In the genomic region with DNA sequence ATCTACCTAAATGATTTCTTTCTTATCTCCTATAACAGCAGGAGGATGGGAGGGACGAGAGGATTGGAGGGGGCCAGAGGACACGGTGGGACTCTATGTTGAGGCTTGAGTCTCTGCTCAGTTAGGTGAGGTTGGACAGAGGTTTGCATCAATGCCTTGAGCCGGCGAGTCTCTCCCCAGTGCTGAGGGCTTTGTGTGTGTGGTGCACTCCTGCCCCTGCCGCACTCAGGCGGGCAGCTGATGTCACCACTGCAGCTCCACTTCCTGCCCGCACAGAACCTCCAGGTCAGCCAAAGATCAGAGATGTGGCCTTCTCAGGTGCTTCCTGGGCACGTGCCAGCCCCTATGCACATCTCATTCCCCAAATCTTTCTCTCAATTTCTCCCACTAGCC, we compare ENCODE assay signal across 12 cellular contexts. TPM values are rescaled to one million over a fixed set of nuclear protein-coding genes. Genes with fewer than 3 reads are reported as not detected.
DNase-seq lines count a peak whose midpoint lies in the region; ATAC-seq, FAIRE-seq and TF ChIP-seq lines count a peak whose summit lies in the region.
"Not testable (repeated sequence)": the region's sequence is repeated elsewhere in the genome, so short reads cannot be mapped to it uniquely, and the experiment has no call there.
"Had no signal": no experiment of that assay in that cellular context is flagged by ENCODE, and none has a peak within 500 bp of the region (broad histone marks: within the 10 kb centered on the region; RNA-seq: fewer than 3 reads in every experiment).

No MANE protein-coding gene starts in this region.

- TF ChIP-seq EP300 in neural cell (conservative IDR thresholded peaks at IDR 0.05; ENCODE audit: poor library complexity, severe bottlenecking) = not testable (repeated sequence)

- H3K9me3 ChIP-seq in mammary epithelial cell (replicated peaks; ENCODE audit: insufficient read depth, low read length); keratinocyte (ENCODE audit: control insufficient read depth, low read depth, low read length); upper lobe of right lung: not testable (repeated sequence)
- H3K9me3 ChIP-seq in neural cell (ENCODE audit: low read length) = peaks cover 16% of the 10 kb centered on the region

- not testable (repeated sequence) for H4K20me1 ChIP-seq in mammary epithelial cell (ENCODE audit: insufficient read depth, low read length); keratinocyte (ENCODE audit: control insufficient read depth, extremely low read depth, insufficient read depth, low read length); neural cell (ENCODE audit: insufficient read depth)

- H3K27me3 Mint-ChIP-seq in activated CD8-positive, alpha-beta memory T cell treated with anti-CD3 and anti-CD28 coated beads, Interleukin-2, amount 10 ng/mL, durations not matched to agents 7 days and 5 days = peaks cover 92% of the 10 kb centered on the region

- not testable (repeated sequence) for H3K36me3 ChIP-seq in mammary epithelial cell (ENCODE audit: insufficient read depth, low read length); keratinocyte (ENCODE audit: control insufficient read depth in 2 of 2, extremely low read depth in 1 of 2, insufficient read depth in 2 of 2, low read length in 2 of 2); neural cell (ENCODE audit: insufficient read depth, low read length); upper lobe of right lung

- H3K9me2 ChIP-seq in neural cell (ENCODE audit: insufficient read depth, low read length) = not testable (repeated sequence)

- H3K4me1 Mint-ChIP-seq in activated CD8-positive, alpha-beta memory T cell treated with anti-CD3 and anti-CD28 coated beads, Interleukin-2, amount 10 ng/mL, durations not matched to agents 7 days and 5 days = peaks cover 32% of the 10 kb centered on the region

- TF ChIP-seq POLR2A in Raji (IDR thresholded peaks at IDR 0.05; ENCODE audit: insufficient read depth, low read depth, low read length) = 0 out of 2 replicates have a peak, but pooled peaks have one; percentile 29

- H3K27ac Mint-ChIP-seq in activated CD8-positive, alpha-beta memory T cell treated with anti-CD3 and anti-CD28 coated beads, Interleukin-2, amount 10 ng/mL, durations not matched to agents 7 days and 5 days = peak overlapping the region; percentile 4

- TF ChIP-seq RAD21 in neural cell (conservative IDR thresholded peaks at IDR 0.05) = not testable (repeated sequence)

- peaks cover 57% of the 10 kb centered on the region for H3K27me3 ChIP-seq in mammary epithelial cell (ENCODE audit: insufficient read depth, low read length)
- H3K27me3 ChIP-seq in keratinocyte (ENCODE audit: control insufficient read depth, extremely low read depth, insufficient read depth, low read length) = peaks cover 76% of the 10 kb centered on the region
- peaks cover 82% of the 10 kb centered on the region for H3K27me3 ChIP-seq in neural cell (ENCODE audit: insufficient read depth, low read depth, low read length)
- H3K27me3 ChIP-seq in upper lobe of right lung = peaks cover 93% of the 10 kb centered on the region

- not testable (repeated sequence) for BruUV-seq in mammary epithelial cell (replicated peaks; lab: Mats Ljungman, UMichigan)

- dilution Hi-C loops in mammary epithelial cell (cut with HindIII; ENCODE audit: low sequenced_read_pairs); keratinocyte (cut with MboI; ENCODE audit: extremely low pct_ligation_motif_present, low sequenced_read_pairs): not testable (repeated sequence)

- not testable (repeated sequence) for TF ChIP-seq CTCF in mammary epithelial cell (conservative IDR thresholded peaks at IDR 0.05 in 1 of 2, IDR thresholded peaks at IDR 0.05 in 1 of 2; ENCODE audit: extremely low read depth in 1 of 2, insufficient read depth in 1 of 2, low read depth in 1 of 2, low read length in 2 of 2); keratinocyte (optimal IDR thresholded peaks at IDR 0.05 in 1 of 3, IDR thresholded peaks at IDR 0.05 in 1 of 3, conservative IDR thresholded peaks at IDR 0.05 in 1 of 3; ENCODE audit: extremely low read depth in 1 of 3, insufficient read depth in 2 of 3, low read length in 3 of 3); neural cell (IDR thresholded peaks at IDR 0.05; ENCODE audit: poor library complexity, severe bottlenecking); upper lobe of right lung (IDR thresholded peaks at IDR 0.05)

- peaks cover 18% of the 10 kb centered on the region for H3K4me1 ChIP-seq in mammary epithelial cell (ENCODE audit: insufficient read depth, low read length)
- peaks cover 14% of the 10 kb centered on the region for H3K4me1 ChIP-seq in keratinocyte (ENCODE audit: control insufficient read depth, extremely low read depth, insufficient read depth, low read length)
- H3K4me1 ChIP-seq in upper lobe of right lung = peaks cover 17% of the 10 kb centered on the region

- H3K79me2 ChIP-seq in mammary epithelial cell (ENCODE audit: insufficient read depth, low read length); keratinocyte (ENCODE audit: control insufficient read depth, insufficient read depth, low read length); neural cell (replicated peaks; ENCODE audit: insufficient read depth, low read length): not testable (repeated sequence)

- intact Hi-C loops in mammary epithelial cell (cut with micrococcal nuclease); upper lobe of right lung (cut with DNase I): not testable (repeated sequence)

- in situ Hi-C loops in mammary epithelial cell (cut with MboI; ENCODE audit: low sequenced_read_pairs in 2 of 2) = not testable (repeated sequence)

- peak; percentile 59 for DNase-seq in DMS53 (lab: John Stamatoyannopoulos, UW)
- not testable (repeated sequence) for DNase-seq in Jurkat, Clone E6-1 (ENCODE audit: low read depth, low spot score); mammary epithelial cell; keratinocyte (ENCODE audit: low read depth, low spot score); upper lobe of right lung
- peak; percentile 55 for DNase-seq in activated CD8-positive, alpha-beta memory T cell treated with anti-CD3 and anti-CD28 coated beads, Interleukin-2, amount 10 ng/mL, durations not matched to agents 7 days and 5 days

- peak; percentile 78 for ATAC-seq in activated CD8-positive, alpha-beta memory T cell treated with anti-CD3 and anti-CD28 coated beads, Interleukin-2, amount 10 ng/mL, durations not matched to agents 7 days and 5 days
- peak; percentile 45 for ATAC-seq in upper lobe of right lung

- CTCF ChIA-PET in activated CD8-positive, alpha-beta memory T cell treated with anti-CD3 and anti-CD28 coated beads, Interleukin-2, amount 10 ng/mL, durations not matched to agents 7 days and 5 days (lab: Charles Lee) = interaction anchor here (0.7 to 4.4 kb wide), 5 partner anchors 12 to 77 kb away, joined by 3 to 23 read pairs (median 4); a partner anchor contains a TSS
- CTCF ChIA-PET in mammary epithelial cell (lab: Charles Lee; ENCODE audit: low non-redundant PET) = interaction anchor here (0.7 kb wide), 1 partner anchor 405 kb away, joined by 13 read pairs; no protein-coding TSS in a partner anchor

- H3K9ac ChIP-seq in mammary epithelial cell (ENCODE audit: insufficient read depth, low read length); keratinocyte (ENCODE audit: control insufficient read depth, extremely low read depth, insufficient read depth, low read length); neural cell (ENCODE audit: low read length): not testable (repeated sequence)

- peak; percentile 39 for FAIRE-seq in keratinocyte (lab: Jason Lieb, UNC)

- H3K4me2 ChIP-seq in mammary epithelial cell (ENCODE audit: insufficient read depth, low read depth, low read length) (peak overlapping the region; percentile 96), keratinocyte (ENCODE audit: control insufficient read depth, extremely low read depth, insufficient read depth, low read depth, low read length) (peak overlapping the region; percentile 83)
- H3K4me2 ChIP-seq in neural cell (ENCODE audit: low read length) = not testable (repeated sequence)

- not testable (repeated sequence) for H2AFZ ChIP-seq in mammary epithelial cell (ENCODE audit: low read depth, low read length); keratinocyte (ENCODE audit: control insufficient read depth, low read length); neural cell (ENCODE audit: low read depth, low read length)

- 40% methylated on average over 6 of the region's 8 CpGs for WGBS in mammary epithelial cell (ENCODE audit: low coverage, missing lambda C conversion rate)

- H3K36me3 Mint-ChIP-seq in activated CD8-positive, alpha-beta memory T cell treated with anti-CD3 and anti-CD28 coated beads, Interleukin-2, amount 10 ng/mL, durations not matched to agents 7 days and 5 days = peaks cover 11% of the 10 kb centered on the region

- peak overlapping the region; percentile 66 for H3K4me3 ChIP-seq in Jurkat, Clone E6-1 (ENCODE audit: low read length)
- H3K4me3 ChIP-seq in mammary epithelial cell (replicated peaks in 1 of 3; ENCODE audit: insufficient read depth in 1 of 3, low read depth in 2 of 3, low read length in 3 of 3); upper lobe of right lung: not testable (repeated sequence)
- H3K4me3 ChIP-seq in keratinocyte (ENCODE audit: control insufficient read depth in 2 of 3, extremely low read depth in 1 of 3, insufficient read depth in 2 of 3, low read depth in 1 of 3, low read length in 3 of 3) (peak overlapping the region in 1 of 3 experiments; percentile 63), neural cell (ENCODE audit: low read length) (peak overlapping the region; percentile 65)

- not testable (repeated sequence) for H3K9me1 ChIP-seq in keratinocyte (ENCODE audit: control insufficient read depth, extremely low read depth, insufficient read depth, low read length)

- not testable (repeated sequence) for H3K27ac ChIP-seq in mammary epithelial cell (ENCODE audit: insufficient read depth, low read depth, low read length); keratinocyte (ENCODE audit: control insufficient read depth, insufficient read depth, low read length); neural cell (ENCODE audit: low read length); upper lobe of right lung

- H3K9me3 Mint-ChIP-seq in activated CD8-positive, alpha-beta memory T cell treated with anti-CD3 and anti-CD28 coated beads, Interleukin-2, amount 10 ng/mL, durations not matched to agents 7 days and 5 days (ENCODE audit: low read depth) = not testable (repeated sequence)

- H3K4me3 Mint-ChIP-seq in activated CD8-positive, alpha-beta memory T cell treated with anti-CD3 and anti-CD28 coated beads, Interleukin-2, amount 10 ng/mL, durations not matched to agents 7 days and 5 days = peak overlapping the region; percentile 68

- H3F3A ChIP-seq in neural cell (ENCODE audit: insufficient read depth, low read length, poor library complexity, severe bottlenecking) = not testable (repeated sequence)

RNA-seq across cellular contexts. Expression of a gene that starts 27.7 kb away (rescaled TPM):
- 8.6 TPM for polyA plus RNA-seq in Jurkat, Clone E6-1 (2012; ENCODE audit: insufficient read depth, insufficient read length)
- 1 to 10 TPM in 1 of 2 experiments, under 1 TPM in 1; 0.82 to 1.2 TPM for total RNA-seq in activated CD8-positive, alpha-beta memory T cell treated with anti-CD3 and anti-CD28 coated beads, Interleukin-2, amount 10 ng/mL, durations not matched to agents 7 days and 5 days
- total RNA-seq in mammary epithelial cell (10 to 100 TPM in 1 of 2 donors, 1 to 10 TPM in 1; 5.2 to 23.5 TPM), upper lobe of right lung (1.2 TPM)
- polyA plus RNA-seq in mammary epithelial cell (1.3 TPM), keratinocyte (1.7 to 2.4 TPM (median 2.2 TPM) in 3 replicates), neural cell (0.22 and 0.38 TPM in 2 replicates)
- polyA minus RNA-seq in mammary epithelial cell (not detected), keratinocyte (0.39 to 0.67 TPM (median 0.59 TPM) in 3 replicates), neural cell (0.24 and 0.35 TPM in 2 replicates)
- 13.1 TPM for polyA plus RNA-seq in keratinocyte (2011; ENCODE audit: low read depth)
- 2.6 and 4.4 TPM in 2 replicates for polyA plus RNA-seq in keratinocyte (2011; cell fraction: cytosol; rRNA removed)
- polyA plus RNA-seq in keratinocyte (2011; cell fraction: nucleus; rRNA removed) = 5.7 and 6.8 TPM in 2 replicates
- polyA plus RNA-seq in keratinocyte (2012; ENCODE audit: low replicate concordance) = 1.7 and 6.9 TPM in 2 replicates
- 0.77 TPM for polyA minus RNA-seq in keratinocyte (2011; cell fraction: cytosol; rRNA and poly(A)+ RNA removed)
- 1.3 and 3.1 TPM in 2 replicates for polyA minus RNA-seq in keratinocyte (2011; cell fraction: nucleus; rRNA and poly(A)+ RNA removed)

RNA-seq across cellular contexts. Expression of a gene that starts 33.9 kb away (rescaled TPM):
- polyA plus RNA-seq in Jurkat, Clone E6-1 (2012; ENCODE audit: insufficient read depth, insufficient read length) = not detected
- total RNA-seq in activated CD8-positive, alpha-beta memory T cell treated with anti-CD3 and anti-CD28 coated beads, Interleukin-2, amount 10 ng/mL, durations not matched to agents 7 days and 5 days = not detected
- 1 to 10 TPM; 1.0 to 2.6 TPM for total RNA-seq in mammary epithelial cell
- polyA plus RNA-seq in mammary epithelial cell = 3.3 TPM
- not detected for polyA minus RNA-seq in mammary epithelial cell
- 6.9 to 12.2 TPM (median 8.5 TPM) in 3 replicates for polyA plus RNA-seq in keratinocyte
- polyA plus RNA-seq in keratinocyte (2011; ENCODE audit: low read depth) = 20.1 TPM
- 11.2 and 13.4 TPM in 2 replicates for polyA plus RNA-seq in keratinocyte (2011; cell fraction: cytosol; rRNA removed)
- 51.6 and 62.6 TPM in 2 replicates for polyA plus RNA-seq in keratinocyte (2011; cell fraction: nucleus; rRNA removed)
- polyA plus RNA-seq in keratinocyte (2012; ENCODE audit: low replicate concordance) = 11.4 and 56.6 TPM in 2 replicates
- 4.7 to 8.5 TPM (median 7.5 TPM) in 3 replicates for polyA minus RNA-seq in keratinocyte
- 7.3 TPM for polyA minus RNA-seq in keratinocyte (2011; cell fraction: cytosol; rRNA and poly(A)+ RNA removed)
- polyA minus RNA-seq in keratinocyte (2011; cell fraction: nucleus; rRNA and poly(A)+ RNA removed) = 9.9 and 10.6 TPM in 2 replicates
- polyA plus RNA-seq in neural cell = not detected in 2 replicates
- polyA minus RNA-seq in neural cell = not detected in 2 replicates
- not detected for total RNA-seq in upper lobe of right lung
- total RNA-seq: ascending aorta, glomerular endothelial cell, psoas muscle, Right ventricle myocardium inferior had no signal

RNA-seq across cellular contexts. Expression of a gene that starts 49.6 kb away (rescaled TPM):
- polyA plus RNA-seq in Jurkat, Clone E6-1 (2012; ENCODE audit: insufficient read depth, insufficient read length) = 17.5 TPM
- under 1 TPM; 0.80 to 0.99 TPM for total RNA-seq in activated CD8-positive, alpha-beta memory T cell treated with anti-CD3 and anti-CD28 coated beads, Interleukin-2, amount 10 ng/mL, durations not matched to agents 7 days and 5 days
- 10 to 100 TPM; 12.9 to 14.5 TPM for total RNA-seq in mammary epithelial cell
- polyA plus RNA-seq in mammary epithelial cell = 20.7 TPM
- 1.7 TPM for polyA minus RNA-seq in mammary epithelial cell
- polyA plus RNA-seq in keratinocyte = 11.8 to 15.7 TPM (median 14.0 TPM) in 3 replicates
- polyA plus RNA-seq in keratinocyte (2011; ENCODE audit: low read depth) = 4.9 TPM
- polyA plus RNA-seq in keratinocyte (2011; cell fraction: cytosol; rRNA removed) = 12.0 and 13.7 TPM in 2 replicates
- 33.5 and 35.2 TPM in 2 replicates for polyA plus RNA-seq in keratinocyte (2011; cell fraction: nucleus; rRNA removed)
- polyA plus RNA-seq in keratinocyte (2012; ENCODE audit: low replicate concordance) = 8.1 and 11.0 TPM in 2 replicates
- polyA minus RNA-seq in keratinocyte = 6.8 to 12.5 TPM (median 7.4 TPM) in 3 replicates
- polyA minus RNA-seq in keratinocyte (2011; cell fraction: cytosol; rRNA and poly(A)+ RNA removed) = 9.2 TPM
- polyA minus RNA-seq in keratinocyte (2011; cell fraction: nucleus; rRNA and poly(A)+ RNA removed) = 6.9 and 7.6 TPM in 2 replicates
- polyA plus RNA-seq in neural cell = 1.5 and 2.8 TPM in 2 replicates
- polyA minus RNA-seq in neural cell = 1.7 TPM in 2 replicates
- 2.3 TPM for total RNA-seq in upper lobe of right lung
- total RNA-seq: ascending aorta had no signal
